8 cellular contexts compared by ENCODE assay signal in the genomic region with DNA sequence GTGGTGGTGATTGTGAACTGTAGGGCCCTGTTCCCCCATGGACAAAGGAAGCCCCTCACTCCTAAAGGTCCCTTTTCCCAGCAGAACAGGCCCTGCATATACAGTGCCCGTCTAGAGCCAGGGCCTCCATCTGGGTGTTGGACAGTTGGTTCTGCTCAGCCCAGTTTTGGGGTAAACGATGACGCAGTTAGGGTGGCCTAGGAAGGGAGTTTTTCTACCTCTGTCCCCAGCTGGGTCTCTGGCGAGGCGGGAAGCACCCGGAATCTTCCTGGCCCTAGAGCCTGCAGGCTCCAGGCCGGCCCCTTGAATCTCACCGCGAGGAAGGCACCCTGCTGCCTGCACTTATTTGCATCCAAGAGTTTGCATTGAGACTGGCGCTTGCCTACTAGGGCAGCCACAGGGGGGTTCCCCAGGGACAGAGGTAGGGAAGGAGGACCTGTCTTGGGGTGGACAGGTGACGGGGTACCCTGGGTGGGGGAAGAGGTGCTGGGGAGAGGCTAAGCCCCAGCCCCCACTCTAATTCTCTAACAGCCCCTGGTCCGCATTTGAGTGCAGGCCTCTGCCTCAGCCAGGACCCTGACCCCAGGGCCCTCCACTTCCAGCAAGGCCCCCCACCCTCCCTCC. TPM values are rescaled to one million over a fixed set of nuclear protein-coding genes. Genes with fewer than 3 reads are reported as not detected.
DNase-seq lines count a peak whose midpoint lies in the region; ATAC-seq and TF ChIP-seq lines count a peak whose summit lies in the region.

No MANE protein-coding gene starts in this region.

- H3K27me3 ChIP-seq in BLaER1 treated with 17β-estradiol and CSF1 and Interleukin-3, amounts not matched to agents 10 nM and 100 nM = no peaks in the 10 kb centered on the region
- H3K27me3 ChIP-seq in SJCRH30 (no peaks in the 10 kb centered on the region), dorsolateral prefrontal cortex (no peaks in the 10 kb centered on the region), mucosa of stomach (ENCODE audit: control insufficient read depth, insufficient read depth, low read length) (no peaks in the 10 kb centered on the region)

- ATAC-seq in GM18873 (IDR thresholded peaks at IDR 0.05; ENCODE audit: low FRiP score, unreplicated experiment) = peak; percentile 79
- ATAC-seq in HG03095 (IDR thresholded peaks at IDR 0.05; ENCODE audit: unreplicated experiment) = peak; percentile 70

- H3K36me3 ChIP-seq in BLaER1 treated with 17β-estradiol and CSF1 and Interleukin-3, amounts not matched to agents 10 nM and 100 nM = peaks cover 10 to 26% (median 16%) of the 10 kb centered on the region in 11 experiments; a peak in 20 of 22 replicates
- H3K36me3 ChIP-seq in SJCRH30 (peaks cover 11% of the 10 kb centered on the region), mucosa of stomach (ENCODE audit: control insufficient read depth, insufficient read depth, low read length) (no peaks in the 10 kb centered on the region)

- peak overlapping the region in 1 of 10 experiments; percentile 40; a peak in 1 of 20 replicates for H3K4me3 ChIP-seq in BLaER1 treated with 17β-estradiol and CSF1 and Interleukin-3, amounts not matched to agents 10 nM and 100 nM
- peak overlapping the region; percentile 46 for H3K4me3 ChIP-seq in SJCRH30
- H3K4me3 ChIP-seq in dorsolateral prefrontal cortex = peak overlapping the region; percentile 34 to 97 (median 82)
- H3K4me3 ChIP-seq in mucosa of stomach (ENCODE audit: low read length) = no peak overlapping the region

- TF ChIP-seq CTCF in dorsolateral prefrontal cortex (IDR thresholded peaks at IDR 0.05 in 54 of 56, conservative IDR thresholded peaks at IDR 0.05 in 2 of 56; ENCODE audit: low read depth in 1 of 56, partially characterized antibody in 56 of 56) = no peak

- peak overlapping the region; percentile 33 to 68 (median 51); a peak in 18 of 22 replicates for H3K4me2 ChIP-seq in BLaER1 treated with 17β-estradiol and CSF1 and Interleukin-3, amounts not matched to agents 10 nM and 100 nM

- intact Hi-C loops in dorsolateral prefrontal cortex (cut with DNase I) = loop anchor here in 1 of 2 donors (10.0 kb wide), 2 partner anchors 203 to 237 kb away; a partner anchor contains a TSS

- H3K27ac ChIP-seq in BLaER1 treated with 17β-estradiol and CSF1 and Interleukin-3, amounts not matched to agents 10 nM and 100 nM = peak overlapping the region in 3 of 11 experiments; percentile 9 to 30 (median 22); a peak in 1 of 22 replicates
- H3K27ac ChIP-seq in SJCRH30 (no peak overlapping the region), dorsolateral prefrontal cortex (peak overlapping the region; percentile 41 to 95 (median 87))

- no peaks in the 10 kb centered on the region for H4K20me1 ChIP-seq in BLaER1 treated with 17β-estradiol and CSF1 and Interleukin-3, amounts not matched to agents 10 nM and 100 nM

- peaks cover 11 to 35% (median 31%) of the 10 kb centered on the region in 10 experiments for H3K4me1 ChIP-seq in BLaER1 treated with 17β-estradiol and CSF1 and Interleukin-3, amounts not matched to agents 10 nM and 100 nM
- H3K4me1 ChIP-seq in SJCRH30 (peaks cover 22% of the 10 kb centered on the region), mucosa of stomach (ENCODE audit: control insufficient read depth, insufficient read depth, low read length) (peaks cover 16% of the 10 kb centered on the region)

- DNase-seq in SJCRH30 (peak; percentile 51 to 68), dorsolateral prefrontal cortex (peak; percentile 21 to 60 (median 38)), ureter (ENCODE audit: low spot score) (peak; percentile 54), MV-4-11 (lab: John Stamatoyannopoulos, UW) (no peak)

- peak overlapping the region in 4 of 11 experiments; percentile 16 to 48 (median 33); a peak in 5 of 22 replicates for H3K9ac ChIP-seq in BLaER1 treated with 17β-estradiol and CSF1 and Interleukin-3, amounts not matched to agents 10 nM and 100 nM
- H3K9ac ChIP-seq in mucosa of stomach (ENCODE audit: low read length) = peak overlapping the region; percentile 53

- H3K9me3 ChIP-seq in BLaER1 treated with 17β-estradiol and CSF1 and Interleukin-3, amounts not matched to agents 10 nM and 100 nM (replicated peaks in 1 of 11) = peaks cover 0 to 6% (median 0%) of the 10 kb centered on the region in 11 experiments; a peak in 2 of 22 replicates
- H3K9me3 ChIP-seq in SJCRH30 (replicated peaks) (no peaks in the 10 kb centered on the region), mucosa of stomach (ENCODE audit: control insufficient read depth, low read length) (no peaks in the 10 kb centered on the region)

RNA-seq across cellular contexts. Expression of a gene that starts 0.5 kb away (rescaled TPM):
- 57.5 and 61.8 TPM in 2 replicates for total RNA-seq in SJCRH30 (2014; rRNA removed; shearing (Covaris generic))
- total RNA-seq in dorsolateral prefrontal cortex = 100 to 1,000 TPM in 6 of 120 experiments, 10 to 100 TPM in 114; 45.5 to 111 (median 79.6) TPM
- 72.8 TPM for total RNA-seq in ureter
